Comparison of ENCODE assay signal across 9 cellular contexts in genomic region chr6:111992851-111993250, GRCh38.
DNase-seq lines count a peak whose midpoint lies in the region; ATAC-seq and TF ChIP-seq lines count a peak whose summit lies in the region.
"Had no signal": no experiment of that assay in that cellular context is flagged by ENCODE, and none has a peak within 500 bp of the region (broad histone marks: within the 10 kb centered on the region; RNA-seq: fewer than 3 reads in every experiment).

No MANE protein-coding gene starts in this region.

- peak; percentile 41 for ATAC-seq in GM19467 (IDR thresholded peaks at IDR 0.05; ENCODE audit: unreplicated experiment)

- H3K27ac ChIP-seq in dorsolateral prefrontal cortex = no peak overlapping the region

- no peaks in the 10 kb centered on the region for H3K27me3 ChIP-seq in dorsolateral prefrontal cortex

- TF ChIP-seq CTCF in dorsolateral prefrontal cortex (IDR thresholded peaks at IDR 0.05 in 54 of 56, conservative IDR thresholded peaks at IDR 0.05 in 2 of 56; ENCODE audit: low read depth in 1 of 56, partially characterized antibody in 56 of 56) = no peak

- DNase-seq in Jurkat, Clone E6-1 (ENCODE audit: low read depth, low spot score) = peak; percentile 75
- DNase-seq in activated T-cell treated with anti-CD3 and anti-CD28 coated beads, Interleukin-2, amount 50 U/mL, for 48 hours = peak; percentile 66 to 70
- peak; percentile 54 for DNase-seq in stimulated activated CD4-positive, alpha-beta T cell treated with anti-CD3 and anti-CD28 coated beads, Interleukin-15, amount 100 ng/mL, for 24 hours
- DNase-seq in SKM-1 (lab: John Stamatoyannopoulos, UW; ENCODE audit: unreplicated experiment) (no peak), iPS-NIHi11 (ENCODE audit: low spot score) (no peak), dorsolateral prefrontal cortex (no peak), Ammon's horn (ENCODE audit: low spot score) (no peak)
- DNase-seq: mesendoderm had no signal

- intact Hi-C loops in dorsolateral prefrontal cortex (cut with DNase I) = loop anchor here in 1 of 2 donors (10.0 kb wide), 1 partner anchor 218 kb away; no protein-coding TSS in a partner anchor

- H3K4me3 ChIP-seq in Jurkat, Clone E6-1 (ENCODE audit: low read length) = no peak overlapping the region
- H3K4me3 ChIP-seq in dorsolateral prefrontal cortex = no peak overlapping the region

Comparison
In these comparisons a context has a peak if more than half of its experiments do, and no peak if none do; other contexts are left out.
1. DNase-seq: peak in Jurkat, Clone E6-1 (single experiment), activated T-cell treated with anti-CD3 and anti-CD28 coated beads, Interleukin-2, amount 50 U/mL, for 48 hours (2 of 2) and stimulated activated CD4-positive, alpha-beta T cell treated with anti-CD3 and anti-CD28 coated beads, Interleukin-15, amount 100 ng/mL, for 24 hours (single experiment); none in SKM-1 (single experiment), iPS-NIHi11 (single experiment), dorsolateral prefrontal cortex (0 of 10) and Ammon's horn (single experiment).